8 cellular contexts compared by ENCODE assay signal in genomic region chr2:230643576-230644291, GRCh38.
DNase-seq lines count a peak whose midpoint lies in the region; FAIRE-seq and TF ChIP-seq lines count a peak whose summit lies in the region.

No MANE protein-coding gene starts in this region.

- no peak for TF ChIP-seq CTCF in GM06990 (IDR thresholded peaks at IDR 0.05; ENCODE audit: insufficient read depth, low read length, poor library complexity, severe bottlenecking)

- H3K36me3 ChIP-seq in GM06990 (ENCODE audit: control insufficient read depth, insufficient read depth, low read length): no peaks in the 10 kb centered on the region

- intact Hi-C loops in posterior vena cava (cut with DNase I): loop anchor here in 1 of 2 donors (2.0 kb wide), 1 partner anchor 59 kb away; no protein-coding TSS in a partner anchor

- FAIRE-seq in RCC 7860 (lab: Jason Lieb, UNC): no peak

- DNase-seq in GM06990 (ENCODE audit: extremely low read depth, insufficient read length): peak; percentile 56
- peak; percentile 7 for DNase-seq in HCEC 1CT
- peak; percentile 77 for DNase-seq in NOMO-1 treated with dmso at 0.1 percent for 144 hours (lab: John Stamatoyannopoulos, UW; ENCODE audit: unreplicated experiment)
- peak; percentile 62 for DNase-seq in central memory CD4-positive, alpha-beta T cell
- peak; percentile 86 for DNase-seq in posterior vena cava (ENCODE audit: low spot score)
- no peak for DNase-seq in H4 (ENCODE audit: low spot score)
- DNase-seq in NCI-H526 treated with DMSO at 0.1 percent for 48 hours (lab: John Stamatoyannopoulos, UW): no peak
- no peak for DNase-seq in RCC 7860 (ENCODE audit: low spot score)

- no peaks in the 10 kb centered on the region for H3K27me3 ChIP-seq in GM06990 (replicated peaks; ENCODE audit: control insufficient read depth, insufficient read depth, low read length)

- no peak overlapping the region for H3K4me3 ChIP-seq in GM06990 (replicated peaks; ENCODE audit: low read depth, low read length)

Comparison
In these comparisons a context has a peak if more than half of its experiments do, and no peak if none do; other contexts are left out.
1. DNase-seq: peak in GM06990 (single experiment), HCEC 1CT (single experiment), NOMO-1 treated with dmso at 0.1 percent for 144 hours (single experiment), central memory CD4-positive, alpha-beta T cell (single experiment) and posterior vena cava (single experiment); none in H4 (single experiment), NCI-H526 treated with DMSO at 0.1 percent for 48 hours (single experiment) and RCC 7860 (single experiment).